Comparison of ENCODE assay signal across 11 cellular contexts in genomic region chr2:8152392-8153257, GRCh38.
A peak's percentile ranks its signal among the peaks of the same experiment; 100 is the strongest.
DNase-seq lines count a peak whose midpoint lies in the region; ATAC-seq and TF ChIP-seq lines count a peak whose summit lies in the region.
"Had no signal": no experiment of that assay in that cellular context is flagged by ENCODE, and none has a peak within 500 bp of the region (broad histone marks: within the 10 kb centered on the region; RNA-seq: fewer than 3 reads in every experiment).

No MANE protein-coding gene starts in this region.

- TF ChIP-seq EP300 in SK-N-SH (IDR thresholded peaks at IDR 0.05; ENCODE audit: borderline replicate concordance in 1 of 2, low read depth in 1 of 2, low read length in 1 of 2) = no peak

- no peaks in the 10 kb centered on the region for H3K27me3 Mint-ChIP-seq in stimulated activated naive CD8-positive, alpha-beta T cell treated with anti-CD3 and anti-CD28 coated beads, Interleukin-15, Interleukin-2, amounts not matched to agents 100 ng/mL and 50 ng/mL, for 24 hours
- no peaks in the 10 kb centered on the region for H3K27me3 Mint-ChIP-seq in CD8-positive, alpha-beta T cell (ENCODE audit: low read depth)

- TF ChIP-seq RAD21 in SK-N-SH (IDR thresholded peaks at IDR 0.05; ENCODE audit: low read length) = no peak

- no peaks in the 10 kb centered on the region for H4K20me1 ChIP-seq in SK-N-SH (ENCODE audit: insufficient read depth)

- no peak overlapping the region for H2AFZ ChIP-seq in SK-N-SH (ENCODE audit: low read depth)

- TF ChIP-seq CTCF in upper lobe of right lung (IDR thresholded peaks at IDR 0.05) (no peak), SK-N-SH (IDR thresholded peaks at IDR 0.05) (no peak)
- no peak for TF ChIP-seq CTCF in CD8-positive, alpha-beta T cell (IDR thresholded peaks at IDR 0.05)

- H3K36me3 Mint-ChIP-seq in stimulated activated naive CD8-positive, alpha-beta T cell treated with anti-CD3 and anti-CD28 coated beads, Interleukin-15, Interleukin-2, amounts not matched to agents 100 ng/mL and 50 ng/mL, for 24 hours (ENCODE audit: low read depth) = peaks cover 6% of the 10 kb centered on the region
- H3K36me3 Mint-ChIP-seq in CD8-positive, alpha-beta T cell = no peaks in the 10 kb centered on the region

- H3K4me2 ChIP-seq in SK-N-SH = no peak overlapping the region

- no peak overlapping the region for H3K4me3 Mint-ChIP-seq in stimulated activated naive CD8-positive, alpha-beta T cell treated with anti-CD3 and anti-CD28 coated beads, Interleukin-15, Interleukin-2, amounts not matched to agents 100 ng/mL and 50 ng/mL, for 24 hours
- H3K4me3 Mint-ChIP-seq in CD8-positive, alpha-beta T cell = no peak overlapping the region

- H3K27me3 ChIP-seq in upper lobe of right lung (no peaks in the 10 kb centered on the region), SK-N-SH (ENCODE audit: insufficient read depth) (no peaks in the 10 kb centered on the region)
- H3K27me3 ChIP-seq in CD8-positive, alpha-beta T cell (ENCODE audit: insufficient read depth, low read length) = no peaks in the 10 kb centered on the region

- POLR2A ChIA-PET in CD8-positive, alpha-beta T cell (lab: Charles Lee) = no interaction called here
- POLR2A ChIA-PET in SK-N-SH (lab: Yijun Ruan, JAX) = no interaction called here

- no peaks in the 10 kb centered on the region for H3K9me3 ChIP-seq in upper lobe of right lung
- H3K9me3 ChIP-seq in CD8-positive, alpha-beta T cell (ENCODE audit: low read length) = no peaks in the 10 kb centered on the region
- no peaks in the 10 kb centered on the region for H3K9me3 ChIP-seq in SK-N-SH
- H3K9me3 ChIP-seq: thoracic aorta had no signal

- H3K27ac Mint-ChIP-seq in stimulated activated naive CD8-positive, alpha-beta T cell treated with anti-CD3 and anti-CD28 coated beads, Interleukin-15, Interleukin-2, amounts not matched to agents 100 ng/mL and 50 ng/mL, for 24 hours = peak overlapping the region; percentile 56
- H3K27ac Mint-ChIP-seq in CD8-positive, alpha-beta T cell = no peak overlapping the region

- DNase-seq in stimulated activated naive CD8-positive, alpha-beta T cell treated with anti-CD3 and anti-CD28 coated beads, Interleukin-15, Interleukin-2, amounts not matched to agents 100 U/mL and 50 U/mL, for 24 hours = no peak
- DNase-seq in NAMALWA (ENCODE audit: low spot score) (peak; percentile 64), upper lobe of right lung (no peak), SK-N-SH (no peak)
- no peak for DNase-seq in activated CD4-positive, CD25-positive, alpha-beta regulatory T cell (lab: John Stamatoyannopoulos, UW)
- DNase-seq in CD8-positive, alpha-beta T cell = no peak
- DNase-seq: NCI-H82 had no signal

- no peaks in the 10 kb centered on the region for H3K79me2 ChIP-seq in SK-N-SH (ENCODE audit: insufficient read depth)

- H3K4me3 ChIP-seq in upper lobe of right lung (no peak overlapping the region), SK-N-SH (ENCODE audit: low read depth in 2 of 2, low read length in 1 of 2) (no peak overlapping the region)
- H3K4me3 ChIP-seq in CD8-positive, alpha-beta T cell (ENCODE audit: low read depth, low read length) = no peak overlapping the region
- H3K4me3 ChIP-seq: thoracic aorta had no signal

- H3F3A ChIP-seq in SK-N-SH (replicated peaks; ENCODE audit: insufficient read depth) = no peaks in the 10 kb centered on the region

- no peak overlapping the region for H3K9ac ChIP-seq in SK-N-SH

- H3K4me1 ChIP-seq in upper lobe of right lung (no peaks in the 10 kb centered on the region), SK-N-SH (ENCODE audit: control insufficient read depth in 1 of 2, insufficient read depth in 2 of 2, low read depth in 1 of 2, low read length in 1 of 2) (peaks cover 4 to 21% of the 10 kb centered on the region in 2 experiments; a peak in 2 of 4 replicates)
- H3K4me1 ChIP-seq in CD8-positive, alpha-beta T cell (ENCODE audit: insufficient read depth, low read length) = no peaks in the 10 kb centered on the region

- no peaks in the 10 kb centered on the region for H3K9me2 ChIP-seq in SK-N-SH

- H3K4me1 Mint-ChIP-seq in stimulated activated naive CD8-positive, alpha-beta T cell treated with anti-CD3 and anti-CD28 coated beads, Interleukin-15, Interleukin-2, amounts not matched to agents 100 ng/mL and 50 ng/mL, for 24 hours (ENCODE audit: low read depth) = peaks cover 39% of the 10 kb centered on the region
- H3K4me1 Mint-ChIP-seq in CD8-positive, alpha-beta T cell (ENCODE audit: low read depth) = peaks cover 12% of the 10 kb centered on the region

- CTCF ChIA-PET in CD8-positive, alpha-beta T cell (lab: Charles Lee) = no interaction called here
- CTCF ChIA-PET in SK-N-SH (lab: Yijun Ruan, JAX) = no interaction called here

- no peak for ATAC-seq in stimulated activated naive CD8-positive, alpha-beta T cell treated with anti-CD3 and anti-CD28 coated beads, Interleukin-15, Interleukin-2, amounts not matched to agents 100 U/mL and 50 U/mL, for 24 hours
- ATAC-seq in HG02870 (IDR thresholded peaks at IDR 0.05; ENCODE audit: unreplicated experiment) = peak; percentile 98
- ATAC-seq in upper lobe of right lung = peak; percentile 27
- ATAC-seq in CD8-positive, alpha-beta T cell = no peak
- ATAC-seq: HCT116 had no signal

- WGBS in SK-N-SH (ENCODE audit: low lambda C conversion rate) = 91% methylated on average over 10 of the region's 11 CpGs

- no peak overlapping the region for H3K27ac ChIP-seq in upper lobe of right lung
- no peak overlapping the region for H3K27ac ChIP-seq in CD8-positive, alpha-beta T cell (ENCODE audit: low read depth, low read length)
- H3K27ac ChIP-seq in SK-N-SH (ENCODE audit: low read depth in 2 of 2, low read length in 1 of 2) = no peak overlapping the region
- H3K27ac ChIP-seq: thoracic aorta had no signal

- intact Hi-C loops in upper lobe of right lung (cut with DNase I) = no loop called here
- intact Hi-C loops in CD8-positive, alpha-beta T cell (cut with DNase I, micrococcal nuclease) = no loop called here

- H3K36me3 ChIP-seq in upper lobe of right lung = no peaks in the 10 kb centered on the region
- no peaks in the 10 kb centered on the region for H3K36me3 ChIP-seq in CD8-positive, alpha-beta T cell (ENCODE audit: insufficient read depth, low read length)
- no peaks in the 10 kb centered on the region for H3K36me3 ChIP-seq in SK-N-SH (replicated peaks in 1 of 2; ENCODE audit: control insufficient read depth in 1 of 2, insufficient read depth in 2 of 2, low read length in 1 of 2)
- H3K36me3 ChIP-seq: thoracic aorta had no signal

- H3K9me3 Mint-ChIP-seq in stimulated activated naive CD8-positive, alpha-beta T cell treated with anti-CD3 and anti-CD28 coated beads, Interleukin-15, Interleukin-2, amounts not matched to agents 100 ng/mL and 50 ng/mL, for 24 hours = peaks cover 22% of the 10 kb centered on the region
- H3K9me3 Mint-ChIP-seq in CD8-positive, alpha-beta T cell = no peaks in the 10 kb centered on the region

TF ChIP-seq in SK-N-SH, 30 proteins besides CTCF, POLR2A, EP300 and RAD21:
- no peak for TF ChIP-seq USF1 (IDR thresholded peaks at IDR 0.05; ENCODE audit: borderline replicate concordance, low read depth)
- no peak for TF ChIP-seq USF2 (IDR thresholded peaks at IDR 0.05; ENCODE audit: borderline replicate concordance, low read depth, low read length)
- no peak for TF ChIP-seq JUND (IDR thresholded peaks at IDR 0.05)
- TF ChIP-seq RCOR1 (IDR thresholded peaks at IDR 0.05; ENCODE audit: low read length) = no peak
- no peak for TF ChIP-seq TCF12 (IDR thresholded peaks at IDR 0.05)
TF ChIP-seq in SK-N-SH: peak in this region for 0.

Comparison
In these comparisons a context has a peak if more than half of its experiments do, and no peak if none do; other contexts are left out.
1. ATAC-seq: peak in HG02870 (single experiment) and upper lobe of right lung (single experiment); none in stimulated activated naive CD8-positive, alpha-beta T cell treated with anti-CD3 and anti-CD28 coated beads, Interleukin-15, Interleukin-2, amounts not matched to agents 100 U/mL and 50 U/mL, for 24 hours (single experiment) and CD8-positive, alpha-beta T cell (single experiment).